Comparison of ENCODE assay signal across 14 cellular contexts in the genomic region with DNA sequence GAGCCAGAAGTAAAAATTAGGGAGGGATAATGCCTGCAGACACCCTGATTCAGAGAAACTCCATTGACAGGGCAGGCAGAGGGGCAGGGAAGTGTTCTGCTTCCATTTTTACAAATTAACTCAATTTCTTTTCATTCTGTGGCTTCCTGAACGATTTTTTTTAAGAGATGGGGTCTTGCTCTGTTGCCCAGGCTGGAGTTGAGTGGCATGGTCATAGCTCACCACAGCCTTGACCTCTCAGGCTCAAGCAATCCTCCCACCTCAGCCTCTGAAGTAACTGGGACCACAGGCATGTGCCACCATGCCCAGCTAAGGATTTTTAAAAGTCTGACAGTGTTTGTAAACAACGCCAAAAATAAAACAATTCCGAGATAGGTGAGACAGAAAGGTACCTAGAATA.
A peak's percentile ranks its signal among the peaks of the same experiment; 100 is the strongest.
DNase-seq lines count a peak whose midpoint lies in the region; ATAC-seq, FAIRE-seq and TF ChIP-seq lines count a peak whose summit lies in the region.
"Had no signal": no experiment of that assay in that cellular context is flagged by ENCODE, and none has a peak within 500 bp of the region (broad histone marks: within the 10 kb centered on the region; RNA-seq: fewer than 3 reads in every experiment).

No MANE protein-coding gene starts in this region.

- no peak for DNase-seq in activated naive CD4-positive, alpha-beta T cell treated with anti-CD3 and anti-CD28 coated beads, Interleukin-2, amount 10 ng/mL, durations not matched to agents 7 days and 5 days
- DNase-seq in activated naive CD4-positive, alpha-beta T cell treated with Interleukin-2 at 50 U/mL for 16 hours, result no peak
- DNase-seq in CD4-positive, CD25-positive, alpha-beta regulatory T cell, result no peak
- DNase-seq in T-helper 17 cell, result no peak
- no peak for DNase-seq in endothelial cell of umbilical vein (ENCODE audit: low read depth, low spot score)
- no peak for DNase-seq in activated gamma-delta T cell (lab: John Stamatoyannopoulos, UW)
- DNase-seq in middle frontal gyrus (ENCODE audit: extremely low spot score, low spot score), result no peak
- DNase-seq: AML-193, DMS53 had no signal

- no peak overlapping the region for H3K27ac ChIP-seq in CD4-positive, CD25-positive, alpha-beta regulatory T cell (ENCODE audit: insufficient read depth, low read length, poor library complexity, severe bottlenecking)
- peak overlapping the region; percentile 70 for H3K27ac ChIP-seq in endothelial cell of umbilical vein (ENCODE audit: insufficient read depth, low read depth, low read length)
- H3K27ac ChIP-seq: 22Rv1, BLaER1 had no signal

- H2AFZ ChIP-seq in endothelial cell of umbilical vein (ENCODE audit: low read depth, low read length), result no peak overlapping the region

- ATAC-seq in CD4-positive, CD25-positive, alpha-beta regulatory T cell (ENCODE audit: low read depth in 2 of 2), result no peak
- ATAC-seq in T-helper 17 cell (no peak), GM18867 (IDR thresholded peaks at IDR 0.05; ENCODE audit: unreplicated experiment) (no peak)
- ATAC-seq: HCT116 had no signal

- peaks cover 17% of the 10 kb centered on the region for H3K4me1 ChIP-seq in CD4-positive, CD25-positive, alpha-beta regulatory T cell (ENCODE audit: control insufficient read depth, insufficient read depth, low read length, poor library complexity, severe bottlenecking)
- peaks cover 21% of the 10 kb centered on the region for H3K4me1 ChIP-seq in endothelial cell of umbilical vein (ENCODE audit: control insufficient read depth, extremely low read depth, insufficient read depth, low read length)

- H3K4me3 ChIP-seq in CD4-positive, CD25-positive, alpha-beta regulatory T cell (ENCODE audit: low read depth, low read length), result no peak overlapping the region
- H3K4me3 ChIP-seq in endothelial cell of umbilical vein (replicated peaks in 1 of 3; ENCODE audit: insufficient read depth in 1 of 3, low read depth in 1 of 3, low read length in 3 of 3), result no peak overlapping the region
- H3K4me3 ChIP-seq: BLaER1 had no signal

- no peak overlapping the region for H3K4me3 Mint-ChIP-seq in activated naive CD4-positive, alpha-beta T cell treated with anti-CD3 and anti-CD28 coated beads, Interleukin-2, amount 10 ng/mL, durations not matched to agents 7 days and 5 days
- H3K4me3 Mint-ChIP-seq in CD4-positive, CD25-positive, alpha-beta regulatory T cell, result no peak overlapping the region
- no peak overlapping the region for H3K4me3 Mint-ChIP-seq in T-helper 17 cell

- H3K9me3 ChIP-seq in CD4-positive, CD25-positive, alpha-beta regulatory T cell (ENCODE audit: control insufficient read depth in 2 of 2, low read length in 2 of 2), result no peaks in the 10 kb centered on the region
- H3K9me3 ChIP-seq in T-helper 17 cell (ENCODE audit: control insufficient read depth, low read length, poor library complexity, severe bottlenecking) (no peaks in the 10 kb centered on the region), endothelial cell of umbilical vein (replicated peaks; ENCODE audit: control insufficient read depth, insufficient read depth, low read length) (no peaks in the 10 kb centered on the region)
- H3K9me3 ChIP-seq: BLaER1 had no signal

- no peaks in the 10 kb centered on the region for H3K27me3 Mint-ChIP-seq in activated naive CD4-positive, alpha-beta T cell treated with anti-CD3 and anti-CD28 coated beads, Interleukin-2, amount 10 ng/mL, durations not matched to agents 7 days and 5 days
- H3K27me3 Mint-ChIP-seq in CD4-positive, CD25-positive, alpha-beta regulatory T cell, result no peaks in the 10 kb centered on the region
- no peaks in the 10 kb centered on the region for H3K27me3 Mint-ChIP-seq in T-helper 17 cell

- H3K27ac Mint-ChIP-seq in activated naive CD4-positive, alpha-beta T cell treated with anti-CD3 and anti-CD28 coated beads, Interleukin-2, amount 10 ng/mL, durations not matched to agents 7 days and 5 days, result peak overlapping the region; percentile 95
- peak overlapping the region; percentile 16 to 87 (median 73) for H3K27ac Mint-ChIP-seq in CD4-positive, CD25-positive, alpha-beta regulatory T cell
- H3K27ac Mint-ChIP-seq in T-helper 17 cell, result peak overlapping the region; percentile 53

- TSS peak; percentile 59 for BruUV-seq in endothelial cell of umbilical vein (replicated peaks; lab: Mats Ljungman, UMichigan)

- no peaks in the 10 kb centered on the region for H4K20me1 ChIP-seq in endothelial cell of umbilical vein (replicated peaks; ENCODE audit: control insufficient read depth, extremely low read depth, insufficient read depth, low read length)

- no peaks in the 10 kb centered on the region for H3K27me3 ChIP-seq in CD4-positive, CD25-positive, alpha-beta regulatory T cell (ENCODE audit: control insufficient read depth, insufficient read depth, low read length)
- no peaks in the 10 kb centered on the region for H3K27me3 ChIP-seq in endothelial cell of umbilical vein (ENCODE audit: control insufficient read depth in 2 of 2, insufficient read depth in 2 of 2, low read length in 2 of 2)
- H3K27me3 ChIP-seq: BLaER1 had no signal

- H3K36me3 Mint-ChIP-seq in activated naive CD4-positive, alpha-beta T cell treated with anti-CD3 and anti-CD28 coated beads, Interleukin-2, amount 10 ng/mL, durations not matched to agents 7 days and 5 days, result peaks cover 42% of the 10 kb centered on the region
- peaks cover 18% of the 10 kb centered on the region for H3K36me3 Mint-ChIP-seq in CD4-positive, CD25-positive, alpha-beta regulatory T cell
- H3K36me3 Mint-ChIP-seq in T-helper 17 cell (ENCODE audit: low read depth), result peaks cover 2% of the 10 kb centered on the region

- FAIRE-seq in endothelial cell of umbilical vein (lab: Jason Lieb, UNC), result no peak
- FAIRE-seq: H54 had no signal

- H3K9me3 Mint-ChIP-seq in activated naive CD4-positive, alpha-beta T cell treated with anti-CD3 and anti-CD28 coated beads, Interleukin-2, amount 10 ng/mL, durations not matched to agents 7 days and 5 days, result no peaks in the 10 kb centered on the region
- H3K9me3 Mint-ChIP-seq in CD4-positive, CD25-positive, alpha-beta regulatory T cell, result no peaks in the 10 kb centered on the region

- intact Hi-C loops in endothelial cell of umbilical vein (cut with micrococcal nuclease), result no loop called here

- no peak for TF ChIP-seq CTCF in endothelial cell of umbilical vein (IDR thresholded peaks at IDR 0.05; ENCODE audit: extremely low read depth in 1 of 2, insufficient read depth in 1 of 2, low read depth in 1 of 2, low read length in 2 of 2)

- no peak overlapping the region for H3K4me2 ChIP-seq in endothelial cell of umbilical vein (ENCODE audit: insufficient read depth, low read length)
- H3K4me2 ChIP-seq: BLaER1 had no signal

- dilution Hi-C loops in endothelial cell of umbilical vein (cut with MboI; ENCODE audit: extremely low pct_ligation_motif_present, low sequenced_read_pairs), result no loop called here

- no peaks in the 10 kb centered on the region for H3K79me2 ChIP-seq in endothelial cell of umbilical vein (ENCODE audit: control insufficient read depth, insufficient read depth, low read length)

- peaks cover 48% of the 10 kb centered on the region for H3K4me1 Mint-ChIP-seq in activated naive CD4-positive, alpha-beta T cell treated with anti-CD3 and anti-CD28 coated beads, Interleukin-2, amount 10 ng/mL, durations not matched to agents 7 days and 5 days
- H3K4me1 Mint-ChIP-seq in CD4-positive, CD25-positive, alpha-beta regulatory T cell, result peaks cover 15 to 30% (median 27%) of the 10 kb centered on the region in 4 donors
- peaks cover 17% of the 10 kb centered on the region for H3K4me1 Mint-ChIP-seq in T-helper 17 cell

- no peak overlapping the region for H3K9ac ChIP-seq in endothelial cell of umbilical vein (replicated peaks; ENCODE audit: extremely low read depth, insufficient read depth, low read length)
- H3K9ac ChIP-seq: BLaER1 had no signal

- POLR2A ChIA-PET in endothelial cell of umbilical vein (lab: Charles Lee), result no interaction called here

- CTCF ChIA-PET in activated naive CD4-positive, alpha-beta T cell treated with anti-CD3 and anti-CD28 coated beads, Interleukin-2, amount 10 ng/mL, durations not matched to agents 7 days and 5 days (lab: Charles Lee), result interaction anchor here (0.8 to 1.4 kb wide), 2 partner anchors 15 to 28 kb away, joined by 4 to 6 read pairs; no protein-coding TSS in a partner anchor
- CTCF ChIA-PET in endothelial cell of umbilical vein (lab: Charles Lee), result interaction anchor here (0.7 to 2.2 kb wide), 10 partner anchors 8 to 149 kb away, joined by 3 to 10 read pairs (median 4); partner anchors contain the start of gene HIC1

- peaks cover 4% of the 10 kb centered on the region for H3K36me3 ChIP-seq in CD4-positive, CD25-positive, alpha-beta regulatory T cell (ENCODE audit: control insufficient read depth, insufficient read depth, low read length)
- H3K36me3 ChIP-seq in endothelial cell of umbilical vein (ENCODE audit: control insufficient read depth in 2 of 2, extremely low read depth in 1 of 2, insufficient read depth in 2 of 2, low read length in 2 of 2), result no peaks in the 10 kb centered on the region

- H3K9me1 ChIP-seq in endothelial cell of umbilical vein (replicated peaks; ENCODE audit: control insufficient read depth, extremely low read depth, insufficient read depth, low read length), result no peaks in the 10 kb centered on the region

- TF ChIP-seq POLR2A in endothelial cell of umbilical vein (IDR thresholded peaks at IDR 0.05; ENCODE audit: low read depth, low read length), result no peak

TF ChIP-seq in endothelial cell of umbilical vein, 7 proteins besides CTCF, POLR2A, EP300 and RAD21:
- TF ChIP-seq MYC (IDR thresholded peaks at IDR 0.05; ENCODE audit: low read depth, low read length) (no peak), GATA2 (IDR thresholded peaks at IDR 0.05; ENCODE audit: insufficient read depth, insufficient read length, low read depth, low read length) (no peak), JUN (IDR thresholded peaks at IDR 0.05; ENCODE audit: borderline replicate concordance, insufficient read depth, insufficient read length, low read depth) (no peak), EZH2 (IDR thresholded peaks at IDR 0.05; ENCODE audit: borderline replicate concordance, low read depth, low read length, severe bottlenecking) (no peak), POLR2AphosphoS5 (IDR thresholded peaks at IDR 0.05; ENCODE audit: insufficient read depth, low read depth, low read length) (no peak), FOS (IDR thresholded peaks at IDR 0.05; ENCODE audit: borderline replicate concordance, insufficient read depth, low read length) (no peak)
- TF ChIP-seq, protein P1, sequence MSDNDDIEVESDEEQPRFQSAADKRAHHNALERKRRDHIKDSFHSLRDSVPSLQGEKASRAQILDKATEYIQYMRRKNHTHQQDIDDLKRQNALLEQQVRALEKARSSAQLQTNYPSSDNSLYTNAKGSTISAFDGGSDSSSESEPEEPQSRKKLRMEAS (IDR thresholded peaks at IDR 0.05; ENCODE audit: insufficient read depth, insufficient read length), result no peak
